In the genomic region with DNA sequence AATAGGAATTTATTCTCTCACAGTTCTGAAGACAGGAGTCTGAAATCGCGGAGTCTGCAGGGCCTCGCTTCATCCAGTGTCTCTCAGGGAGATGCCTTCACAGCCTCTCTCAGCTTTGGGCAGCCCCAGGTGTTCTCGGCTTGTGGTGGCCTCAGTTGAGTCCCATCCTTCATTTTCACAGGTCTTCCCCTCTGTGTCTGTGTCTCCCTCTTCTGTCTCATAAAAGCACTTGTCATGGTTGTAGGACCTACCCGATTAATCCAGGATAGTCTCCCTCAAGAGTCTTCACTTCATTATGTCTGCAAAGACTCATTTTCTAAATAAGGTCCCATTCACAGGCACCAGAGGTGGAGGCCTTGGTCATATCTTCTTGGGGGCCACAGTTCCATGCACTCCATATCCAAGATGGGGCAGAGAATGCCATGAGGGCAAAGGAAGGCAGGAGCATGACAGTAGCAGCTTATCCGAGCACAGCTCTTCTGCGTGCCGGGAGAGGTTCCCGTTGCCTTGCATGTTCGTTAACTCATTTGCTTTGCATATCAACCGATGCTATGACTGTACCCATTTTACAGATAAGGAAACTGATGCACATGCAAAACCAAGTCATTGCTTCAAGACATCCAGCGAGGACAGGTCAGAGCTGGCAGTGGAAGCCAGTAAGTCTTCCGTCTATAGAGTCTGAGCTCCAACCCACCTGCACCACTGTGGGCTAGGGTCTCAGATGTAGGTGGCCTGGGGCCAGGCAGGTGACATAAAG, we compare ENCODE assay signal across 21 cellular contexts.
"Had no signal": no experiment of that assay in that cellular context is flagged by ENCODE, and none has a peak within 500 bp of the region (broad histone marks: within the 10 kb centered on the region; RNA-seq: fewer than 3 reads in every experiment).

No MANE protein-coding gene starts in this region.

- ATAC-seq: activated naive CD8-positive, alpha-beta T cell treated with anti-CD3 and anti-CD28 coated beads, Interleukin-2, amount 50 U/mL, for 24 hours; left colon; psoas muscle; sciatic nerve; WTC11 had no signal

- DNase-seq: activated CD4-positive, alpha-beta T cell treated with anti-CD3 and anti-CD28 coated beads for 48 hours; activated CD8-positive, alpha-beta memory T cell treated with anti-CD3 and anti-CD28 coated beads for 24 hours; activated naive CD4-positive, alpha-beta T cell treated with Interleukin-2 at 50 U/mL for 16 hours; activated naive CD8-positive, alpha-beta T cell treated with anti-CD3 and anti-CD28 coated beads, Interleukin-2, amount 50 U/mL, for 24 hours; esophagus squamous epithelium; foreskin fibroblast; midbrain; naive B cell; occipital lobe; psoas muscle; spleen; stimulated activated CD4-positive, alpha-beta T cell treated with anti-CD3 and anti-CD28 coated beads, Interleukin-2, amount 100 ng/mL, for 24 hours; stimulated activated naive CD4-positive, alpha-beta T cell; substantia nigra; T-helper 9 cell; trophoblast cell had no signal

- H3K4me3 ChIP-seq: esophagus squamous epithelium, lung, psoas muscle, spleen had no signal

- FAIRE-seq: astrocyte had no signal

- H3K9me3 ChIP-seq: esophagus squamous epithelium, psoas muscle, spleen had no signal

- H3K36me3 ChIP-seq: esophagus squamous epithelium, spleen had no signal

- H3K27ac ChIP-seq: esophagus squamous epithelium, psoas muscle, spleen had no signal
